18 cellular contexts compared by ENCODE assay signal in genomic region chr22:29722151-29722550, GRCh38. TPM values are rescaled to one million over a fixed set of nuclear protein-coding genes. Genes with fewer than 3 reads are reported as not detected.
"Had no signal": no experiment of that assay in that cellular context is flagged by ENCODE, and none has a peak within 500 bp of the region (broad histone marks: within the 10 kb centered on the region; RNA-seq: fewer than 3 reads in every experiment).

No MANE protein-coding gene starts in this region.

- H3K4me3 ChIP-seq: ascending aorta had no signal

- ATAC-seq: activated naive CD8-positive, alpha-beta T cell treated with anti-CD3 and anti-CD28 coated beads, Interleukin-2, amount 50 U/mL, for 24 hours; activated T-helper 17 cell treated with anti-CD3 and anti-CD28 coated beads, Interleukin-2, amount 50 U/mL, for 72 hours; natural killer cell; stimulated activated memory B cell treated with anti-CD40 and anti-IgM and Interleukin-4, amounts not matched to agents 10 μg/mL and 1 μg/mL and 100 μg/mL, for 72 hours had no signal

- DNase-seq: activated CD4-positive, alpha-beta T cell treated with anti-CD3 and anti-CD28 coated beads, Interleukin-2, amount 50 U/mL, for 4 hours; activated CD4-positive, CD25-positive, alpha-beta regulatory T cell treated with anti-CD3 and anti-CD28 coated beads, Interleukin-2, amount 50 U/mL, for 72 hours; activated naive CD4-positive, alpha-beta T cell treated with Interleukin-2 at 50 U/mL for 16 hours; activated naive CD8-positive, alpha-beta T cell treated with anti-CD3 and anti-CD28 coated beads, Interleukin-2, amount 50 U/mL, for 24 hours; erythroblast; hippocampal formation; mesendoderm; natural killer cell; stimulated activated CD4-positive, alpha-beta T cell treated with anti-CD3 and anti-CD28 coated beads, Interleukin-2, amount 100 ng/mL, for 48 hours; T1000 had no signal

- H3K9me3 ChIP-seq: ascending aorta had no signal

- H3K36me3 ChIP-seq: ascending aorta had no signal

- H3K27ac ChIP-seq: ascending aorta had no signal

RNA-seq across cellular contexts. Expression of gene CABP7, which starts 2.3 kb away (rescaled TPM):
- total RNA-seq: ascending aorta, cardiac septum, kidney epithelial cell, liver, posterior vena cava, skeletal muscle tissue had no signal
